In genomic region chr17:5281814-5282638, GRCh38 we compare ENCODE assay signal across 1 cellular context.
A peak's percentile ranks its signal among the peaks of the same experiment; 100 is the strongest.
TF ChIP-seq lines count a peak whose summit lies in the region.

A gene with protein sequence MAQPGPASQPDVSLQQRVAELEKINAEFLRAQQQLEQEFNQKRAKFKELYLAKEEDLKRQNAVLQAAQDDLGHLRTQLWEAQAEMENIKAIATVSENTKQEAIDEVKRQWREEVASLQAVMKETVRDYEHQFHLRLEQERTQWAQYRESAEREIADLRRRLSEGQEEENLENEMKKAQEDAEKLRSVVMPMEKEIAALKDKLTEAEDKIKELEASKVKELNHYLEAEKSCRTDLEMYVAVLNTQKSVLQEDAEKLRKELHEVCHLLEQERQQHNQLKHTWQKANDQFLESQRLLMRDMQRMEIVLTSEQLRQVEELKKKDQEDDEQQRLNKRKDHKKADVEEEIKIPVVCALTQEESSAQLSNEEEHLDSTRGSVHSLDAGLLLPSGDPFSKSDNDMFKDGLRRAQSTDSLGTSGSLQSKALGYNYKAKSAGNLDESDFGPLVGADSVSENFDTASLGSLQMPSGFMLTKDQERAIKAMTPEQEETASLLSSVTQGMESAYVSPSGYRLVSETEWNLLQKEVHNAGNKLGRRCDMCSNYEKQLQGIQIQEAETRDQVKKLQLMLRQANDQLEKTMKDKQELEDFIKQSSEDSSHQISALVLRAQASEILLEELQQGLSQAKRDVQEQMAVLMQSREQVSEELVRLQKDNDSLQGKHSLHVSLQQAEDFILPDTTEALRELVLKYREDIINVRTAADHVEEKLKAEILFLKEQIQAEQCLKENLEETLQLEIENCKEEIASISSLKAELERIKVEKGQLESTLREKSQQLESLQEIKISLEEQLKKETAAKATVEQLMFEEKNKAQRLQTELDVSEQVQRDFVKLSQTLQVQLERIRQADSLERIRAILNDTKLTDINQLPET (plus strand): TSS chr17:5282284. CDS start chr17:5282487, 203 bp downstream.

TF ChIP-seq in K562, 482 proteins besides CTCF, POLR2A, EP300 and RAD21 (continued from another document and continues in another):
- TF ChIP-seq, protein P1, sequence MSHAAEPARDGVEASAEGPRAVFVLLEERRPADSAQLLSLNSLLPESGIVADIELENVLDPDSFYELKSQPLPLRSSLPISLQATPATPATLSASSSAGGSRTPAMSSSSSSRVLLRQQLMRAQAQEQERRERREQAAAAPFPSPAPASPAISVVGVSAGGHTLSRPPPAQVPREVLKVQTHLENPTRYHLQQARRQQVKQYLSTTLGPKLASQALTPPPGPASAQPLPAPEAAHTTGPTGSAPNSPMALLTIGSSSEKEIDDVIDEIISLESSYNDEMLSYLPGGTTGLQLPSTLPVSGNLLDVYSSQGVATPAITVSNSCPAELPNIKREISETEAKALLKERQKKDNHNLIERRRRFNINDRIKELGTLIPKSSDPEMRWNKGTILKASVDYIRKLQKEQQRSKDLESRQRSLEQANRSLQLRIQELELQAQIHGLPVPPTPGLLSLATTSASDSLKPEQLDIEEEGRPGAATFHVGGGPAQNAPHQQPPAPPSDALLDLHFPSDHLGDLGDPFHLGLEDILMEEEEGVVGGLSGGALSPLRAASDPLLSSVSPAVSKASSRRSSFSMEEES (CRISPR knock-in tag; IDR thresholded peaks at IDR 0.05): peak; percentile 59
- TF ChIP-seq DPF2 (IDR thresholded peaks at IDR 0.05) (0 out of 2 replicates have a peak, but pooled peaks have one; percentile 12), ZFP30 (CRISPR knock-in tag; IDR thresholded peaks at IDR 0.05; ENCODE audit: borderline replicate concordance) (no peak), GABPA (tag; conservative IDR thresholded peaks at IDR 0.05; ENCODE audit: low read depth) (0 out of 2 replicates have a peak, but pooled peaks have one; percentile 17), NRF1 (conservative IDR thresholded peaks at IDR 0.05 in 1 of 2, IDR thresholded peaks at IDR 0.05 in 1 of 2) (peak; percentile 91 to 92), ZNF696 (CRISPR knock-in tag; conservative IDR thresholded peaks at IDR 0.05) (no peak), GTF2F1 (IDR thresholded peaks at IDR 0.05; ENCODE audit: low read depth, low read length) (no peak), BCOR (IDR thresholded peaks at IDR 0.05) (peak; percentile 46), NR2C2 (CRISPR knock-in tag; IDR thresholded peaks at IDR 0.05) (no peak), NR2C2 (tag; IDR thresholded peaks at IDR 0.05) (peak; percentile 49), SP1 (CRISPR knock-in tag; IDR thresholded peaks at IDR 0.05) (peak; percentile 49; the same call in 1 of the 2 replicates), NONO (IDR thresholded peaks at IDR 0.05; ENCODE audit: low read depth in 2 of 2, low read length in 1 of 2) (0 out of 4 replicates have a peak, but pooled peaks have one; percentile 16 to 24), MEIS2 (IDR thresholded peaks at IDR 0.05; ENCODE audit: partially characterized antibody) (peak; percentile 53), ZFX (CRISPR knock-in tag; IDR thresholded peaks at IDR 0.05) (peak; percentile 55), THRA (IDR thresholded peaks at IDR 0.05) (no peak), TFAP4 (CRISPR knock-in tag; IDR thresholded peaks at IDR 0.05; ENCODE audit: borderline replicate concordance) (peak; percentile 42; the same call in 1 of the 2 replicates), ATF1 (CRISPR knock-in tag; IDR thresholded peaks at IDR 0.05) (0 out of 2 replicates have a peak, but pooled peaks have one; percentile 24), ATF1 (tag; IDR thresholded peaks at IDR 0.05) (no peak), ZBTB40 (IDR thresholded peaks at IDR 0.05) (0 out of 2 replicates have a peak, but pooled peaks have one; percentile 27), ZBTB40 (CRISPR knock-in tag; IDR thresholded peaks at IDR 0.05) (no peak), ZNF263 (CRISPR knock-in tag; IDR thresholded peaks at IDR 0.05; ENCODE audit: borderline replicate concordance) (peak; percentile 91), USF2 (CRISPR knock-in tag; IDR thresholded peaks at IDR 0.05) (peak; percentile 97), ZNF41 (CRISPR knock-in tag; conservative IDR thresholded peaks at IDR 0.05) (no peak), ILK (tag; IDR thresholded peaks at IDR 0.05; ENCODE audit: borderline replicate concordance, low read depth) (no peak), UBTF (IDR thresholded peaks at IDR 0.05; ENCODE audit: borderline replicate concordance in 1 of 2, low read depth in 2 of 2, low read length in 2 of 2) (peak in 1 of 2 experiments; percentile 72; a peak in 1 of 4 replicates), RBFOX2 (IDR thresholded peaks at IDR 0.05; ENCODE audit: low read depth, low read length) (peak; percentile 74), SIX5 (IDR thresholded peaks at IDR 0.05; ENCODE audit: borderline replicate concordance in 1 of 2, insufficient read depth in 1 of 2, low read depth in 1 of 2, low read length in 2 of 2) (no peak), SIN3A (IDR thresholded peaks at IDR 0.05; ENCODE audit: borderline replicate concordance in 2 of 2, control insufficient read depth in 1 of 2, low read depth in 2 of 2, low read length in 2 of 2) (peak in 1 of 2 experiments; percentile 50; a peak in 1 of 4 replicates), C11orf30 (IDR thresholded peaks at IDR 0.05; ENCODE audit: low read depth) (no peak), PCBP1 (IDR thresholded peaks at IDR 0.05; ENCODE audit: low read depth, low read length, poor library complexity, severe bottlenecking) (peak; percentile 99)
- TF ChIP-seq, protein P2, sequence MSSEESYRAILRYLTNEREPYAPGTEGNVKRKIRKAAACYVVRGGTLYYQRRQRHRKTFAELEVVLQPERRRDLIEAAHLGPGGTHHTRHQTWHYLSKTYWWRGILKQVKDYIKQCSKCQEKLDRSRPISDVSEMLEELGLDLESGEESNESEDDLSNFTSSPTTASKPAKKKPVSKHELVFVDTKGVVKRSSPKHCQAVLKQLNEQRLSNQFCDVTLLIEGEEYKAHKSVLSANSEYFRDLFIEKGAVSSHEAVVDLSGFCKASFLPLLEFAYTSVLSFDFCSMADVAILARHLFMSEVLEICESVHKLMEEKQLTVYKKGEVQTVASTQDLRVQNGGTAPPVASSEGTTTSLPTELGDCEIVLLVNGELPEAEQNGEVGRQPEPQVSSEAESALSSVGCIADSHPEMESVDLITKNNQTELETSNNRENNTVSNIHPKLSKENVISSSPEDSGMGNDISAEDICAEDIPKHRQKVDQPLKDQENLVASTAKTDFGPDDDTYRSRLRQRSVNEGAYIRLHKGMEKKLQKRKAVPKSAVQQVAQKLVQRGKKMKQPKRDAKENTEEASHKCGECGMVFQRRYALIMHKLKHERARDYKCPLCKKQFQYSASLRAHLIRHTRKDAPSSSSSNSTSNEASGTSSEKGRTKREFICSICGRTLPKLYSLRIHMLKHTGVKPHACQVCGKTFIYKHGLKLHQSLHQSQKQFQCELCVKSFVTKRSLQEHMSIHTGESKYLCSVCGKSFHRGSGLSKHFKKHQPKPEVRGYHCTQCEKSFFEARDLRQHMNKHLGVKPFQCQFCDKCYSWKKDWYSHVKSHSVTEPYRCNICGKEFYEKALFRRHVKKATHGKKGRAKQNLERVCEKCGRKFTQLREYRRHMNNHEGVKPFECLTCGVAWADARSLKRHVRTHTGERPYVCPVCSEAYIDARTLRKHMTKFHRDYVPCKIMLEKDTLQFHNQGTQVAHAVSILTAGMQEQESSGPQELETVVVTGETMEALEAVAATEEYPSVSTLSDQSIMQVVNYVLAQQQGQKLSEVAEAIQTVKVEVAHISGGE (CRISPR knock-in tag; IDR thresholded peaks at IDR 0.05): peak in 1 of 3 experiments; percentile 61; a peak in 1 of 6 replicates
- TF ChIP-seq, protein P3, sequence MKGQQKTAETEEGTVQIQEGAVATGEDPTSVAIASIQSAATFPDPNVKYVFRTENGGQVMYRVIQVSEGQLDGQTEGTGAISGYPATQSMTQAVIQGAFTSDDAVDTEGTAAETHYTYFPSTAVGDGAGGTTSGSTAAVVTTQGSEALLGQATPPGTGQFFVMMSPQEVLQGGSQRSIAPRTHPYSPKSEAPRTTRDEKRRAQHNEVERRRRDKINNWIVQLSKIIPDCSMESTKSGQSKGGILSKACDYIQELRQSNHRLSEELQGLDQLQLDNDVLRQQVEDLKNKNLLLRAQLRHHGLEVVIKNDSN (CRISPR knock-in tag; IDR thresholded peaks at IDR 0.05): peak; percentile 95
